In genomic region chr15:66879511-66879910, GRCh38 we compare ENCODE assay signal across 19 cellular contexts.
"Had no signal": no experiment of that assay in that cellular context is flagged by ENCODE, and none has a peak within 500 bp of the region (broad histone marks: within the 10 kb centered on the region; RNA-seq: fewer than 3 reads in every experiment).

No MANE protein-coding gene starts in this region.

- H3K27me3 ChIP-seq: body of pancreas, right lobe of liver had no signal

- H3K36me3 Mint-ChIP-seq: activated CD4-positive, alpha-beta memory T cell treated with anti-CD3 and anti-CD28 coated beads for 36 hours; activated naive CD4-positive, alpha-beta T cell treated with anti-CD3 and anti-CD28 coated beads, Interleukin-2, amount 10 ng/mL, durations not matched to agents 7 days and 5 days; immature natural killer cell; natural killer cell had no signal

- H3K4me3 Mint-ChIP-seq: activated CD4-positive, alpha-beta memory T cell treated with anti-CD3 and anti-CD28 coated beads for 36 hours; activated naive CD4-positive, alpha-beta T cell treated with anti-CD3 and anti-CD28 coated beads, Interleukin-2, amount 10 ng/mL, durations not matched to agents 7 days and 5 days; activated T-helper 17 cell treated with anti-CD3 and anti-CD28 coated beads, Interleukin-2, amount 50 U/mL, for 72 hours; central memory CD8-positive, alpha-beta T cell; immature natural killer cell; natural killer cell had no signal

- H3K27ac ChIP-seq: body of pancreas, right lobe of liver had no signal

- H3K27ac Mint-ChIP-seq: activated CD4-positive, alpha-beta memory T cell treated with anti-CD3 and anti-CD28 coated beads for 36 hours; activated naive CD4-positive, alpha-beta T cell treated with anti-CD3 and anti-CD28 coated beads, Interleukin-2, amount 10 ng/mL, durations not matched to agents 7 days and 5 days; activated T-helper 17 cell treated with anti-CD3 and anti-CD28 coated beads, Interleukin-2, amount 50 U/mL, for 72 hours; immature natural killer cell; natural killer cell; progenitor cell of endocrine pancreas had no signal

- H3K4me1 Mint-ChIP-seq: activated naive CD4-positive, alpha-beta T cell treated with anti-CD3 and anti-CD28 coated beads, Interleukin-2, amount 10 ng/mL, durations not matched to agents 7 days and 5 days; central memory CD8-positive, alpha-beta T cell; immature natural killer cell; natural killer cell had no signal

- H3K9me3 ChIP-seq: body of pancreas, right lobe of liver had no signal

- H3K36me3 ChIP-seq: right lobe of liver had no signal

- H3K9me3 Mint-ChIP-seq: activated CD4-positive, alpha-beta memory T cell treated with anti-CD3 and anti-CD28 coated beads for 36 hours; activated naive CD4-positive, alpha-beta T cell treated with anti-CD3 and anti-CD28 coated beads, Interleukin-2, amount 10 ng/mL, durations not matched to agents 7 days and 5 days; activated T-helper 17 cell treated with anti-CD3 and anti-CD28 coated beads, Interleukin-2, amount 50 U/mL, for 72 hours; central memory CD8-positive, alpha-beta T cell; natural killer cell had no signal

- DNase-seq: activated CD4-positive, alpha-beta memory T cell treated with anti-CD3 and anti-CD28 coated beads for 36 hours; activated CD4-positive, CD25-positive, alpha-beta regulatory T cell treated with anti-CD3 and anti-CD28 coated beads, Interleukin-2, amount 50 U/mL, for 72 hours; activated naive CD4-positive, alpha-beta T cell treated with anti-CD3 and anti-CD28 coated beads, Interleukin-2, amount 10 ng/mL, durations not matched to agents 7 days and 5 days; activated T-cell treated with anti-CD3 and anti-CD28 coated beads for 4 hours; amniotic stem cell; glutamatergic neuron; immature natural killer cell; left colon; mammary epithelial cell; natural killer cell; nucleus accumbens; stimulated activated naive CD4-positive, alpha-beta T cell; SW 1271 had no signal

- ATAC-seq: activated T-helper 17 cell treated with anti-CD3 and anti-CD28 coated beads, Interleukin-2, amount 50 U/mL, for 72 hours; body of pancreas; esophagus mucosa; left colon; natural killer cell; right lobe of liver had no signal

- H3K4me3 ChIP-seq: body of pancreas, right lobe of liver had no signal
